In the genomic region with DNA sequence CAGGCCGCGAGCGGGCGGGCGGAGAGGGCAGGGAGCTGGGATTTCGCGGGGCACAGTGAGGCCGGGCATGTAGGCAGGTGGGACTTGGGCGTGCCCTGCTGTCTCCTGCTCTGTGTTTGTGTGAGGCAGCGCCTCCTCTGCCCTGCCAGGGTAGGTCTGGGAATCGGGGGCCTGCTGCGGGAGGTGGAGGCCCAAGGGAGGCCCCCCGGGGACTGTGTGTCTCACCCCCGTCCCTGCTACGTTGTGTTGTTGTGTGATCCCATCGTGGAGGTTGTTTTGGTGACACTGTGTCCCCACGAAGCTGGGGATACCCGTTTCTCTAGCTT, we compare ENCODE assay signal across 17 cellular contexts. TPM values are rescaled to one million over a fixed set of nuclear protein-coding genes. Genes with fewer than 3 reads are reported as not detected.
DNase-seq lines count a peak whose midpoint lies in the region; ATAC-seq and TF ChIP-seq lines count a peak whose summit lies in the region.
"Had no signal": no experiment of that assay in that cellular context is flagged by ENCODE, and none has a peak within 500 bp of the region (broad histone marks: within the 10 kb centered on the region; RNA-seq: fewer than 3 reads in every experiment).

No MANE protein-coding gene starts in this region.

- no peaks in the 10 kb centered on the region for H3K9me3 ChIP-seq in adipocyte (ENCODE audit: control insufficient read depth, low read length)
- no peaks in the 10 kb centered on the region for H3K9me3 ChIP-seq in esophagus (ENCODE audit: control insufficient read depth in 2 of 2, insufficient read depth in 1 of 2, low read depth in 1 of 2, low read length in 1 of 2)
- no peaks in the 10 kb centered on the region for H3K9me3 ChIP-seq in muscle layer of colon (ENCODE audit: low read length)
- H3K9me3 ChIP-seq in SK-N-SH, result no peaks in the 10 kb centered on the region
- no peaks in the 10 kb centered on the region for H3K9me3 ChIP-seq in naive thymus-derived CD4-positive, alpha-beta T cell (ENCODE audit: control insufficient read depth in 2 of 3, low read length in 3 of 3)

- no peak for TF ChIP-seq RAD21 in SK-N-SH (IDR thresholded peaks at IDR 0.05; ENCODE audit: low read length)

- peaks cover 0 to 2% (median 0%) of the 10 kb centered on the region in 11 donors for H3K9me3 Mint-ChIP-seq in naive thymus-derived CD4-positive, alpha-beta T cell
- H3K9me3 Mint-ChIP-seq: activated CD4-positive, alpha-beta T cell treated with anti-CD3 and anti-CD28 coated beads, Interleukin-2, amount 10 ng/mL, durations not matched to agents 7 days and 5 days had no signal

- no peak overlapping the region for H3K4me2 ChIP-seq in SK-N-SH

- no peak for ATAC-seq in naive thymus-derived CD4-positive, alpha-beta T cell
- ATAC-seq: T-helper 17 cell had no signal

- peaks cover 0 to 3% (median 0%) of the 10 kb centered on the region in 5 donors for H3K36me3 Mint-ChIP-seq in naive thymus-derived CD4-positive, alpha-beta T cell
- H3K36me3 Mint-ChIP-seq: CD14-positive monocyte had no signal

- peak overlapping the region; percentile 74 for H3K4me3 ChIP-seq in adipocyte (ENCODE audit: low read length)
- peak overlapping the region; percentile 15 to 19 for H3K4me3 ChIP-seq in esophagus (ENCODE audit: low read depth in 1 of 2, low read length in 2 of 2)
- H3K4me3 ChIP-seq in muscle layer of colon (ENCODE audit: low read depth in 1 of 2, low read length in 2 of 2), result peak overlapping the region; percentile 7 to 43
- H3K4me3 ChIP-seq in SK-N-SH (ENCODE audit: low read depth in 2 of 2, low read length in 1 of 2), result no peak overlapping the region
- H3K4me3 ChIP-seq in naive thymus-derived CD4-positive, alpha-beta T cell (ENCODE audit: low read length), result no peak overlapping the region

- no peak overlapping the region for H3K4me3 Mint-ChIP-seq in naive thymus-derived CD4-positive, alpha-beta T cell
- H3K4me3 Mint-ChIP-seq: activated CD4-positive, alpha-beta T cell treated with anti-CD3 and anti-CD28 coated beads, Interleukin-2, amount 10 ng/mL, durations not matched to agents 7 days and 5 days; T-helper 17 cell had no signal

- POLR2A ChIA-PET in SK-N-SH (lab: Yijun Ruan, JAX), result no interaction called here
- POLR2A ChIA-PET in naive thymus-derived CD4-positive, alpha-beta T cell (lab: Charles Lee), result interaction anchor here (1.2 kb wide), 1 partner anchor 12 kb away, joined by 4 read pairs; no protein-coding TSS in a partner anchor

- no peak for TF ChIP-seq CTCF in SK-N-SH (IDR thresholded peaks at IDR 0.05)

- H3K36me3 ChIP-seq in adipocyte (ENCODE audit: control insufficient read depth, insufficient read depth, low read length, severe bottlenecking) (no peaks in the 10 kb centered on the region), esophagus (ENCODE audit: control insufficient read depth in 2 of 2, insufficient read depth in 2 of 2, low read length in 1 of 2) (no peaks in the 10 kb centered on the region), muscle layer of colon (ENCODE audit: insufficient read depth, low read length) (no peaks in the 10 kb centered on the region), SK-N-SH (replicated peaks in 1 of 2; ENCODE audit: control insufficient read depth in 1 of 2, insufficient read depth in 2 of 2, low read length in 1 of 2) (no peaks in the 10 kb centered on the region)
- no peaks in the 10 kb centered on the region for H3K36me3 ChIP-seq in naive thymus-derived CD4-positive, alpha-beta T cell (ENCODE audit: control insufficient read depth in 2 of 3, insufficient read depth in 3 of 3, low read length in 3 of 3)

- H4K20me1 ChIP-seq in SK-N-SH (ENCODE audit: insufficient read depth), result no peaks in the 10 kb centered on the region

- peaks cover 24 to 42% (median 34%) of the 10 kb centered on the region in 7 donors for H3K4me1 Mint-ChIP-seq in naive thymus-derived CD4-positive, alpha-beta T cell

- peaks cover 6% of the 10 kb centered on the region for H3F3A ChIP-seq in SK-N-SH (replicated peaks; ENCODE audit: insufficient read depth)

- intact Hi-C loops in naive thymus-derived CD4-positive, alpha-beta T cell (cut with micrococcal nuclease), result no loop called here

- no peaks in the 10 kb centered on the region for H3K79me2 ChIP-seq in SK-N-SH (ENCODE audit: insufficient read depth)

- no peak overlapping the region for H2AFZ ChIP-seq in SK-N-SH (ENCODE audit: low read depth)

- TF ChIP-seq EP300 in SK-N-SH (IDR thresholded peaks at IDR 0.05; ENCODE audit: borderline replicate concordance in 1 of 2, low read depth in 1 of 2, low read length in 1 of 2), result no peak

- H3K4me1 ChIP-seq in adipocyte (ENCODE audit: control insufficient read depth, insufficient read depth, low read length) (peaks cover 51% of the 10 kb centered on the region), esophagus (ENCODE audit: control insufficient read depth in 2 of 2, insufficient read depth in 2 of 2, low read length in 1 of 2) (peaks cover 0 to 7% of the 10 kb centered on the region in 2 donors), muscle layer of colon (ENCODE audit: insufficient read depth, low read length) (peaks cover 24% of the 10 kb centered on the region), SK-N-SH (ENCODE audit: control insufficient read depth in 1 of 2, insufficient read depth in 2 of 2, low read depth in 1 of 2, low read length in 1 of 2) (peaks cover 0 to 31% of the 10 kb centered on the region in 2 experiments; a peak in 2 of 4 replicates)
- H3K4me1 ChIP-seq in naive thymus-derived CD4-positive, alpha-beta T cell (ENCODE audit: control insufficient read depth in 2 of 2, insufficient read depth in 2 of 2, low read length in 2 of 2), result peaks cover 20 to 34% of the 10 kb centered on the region in 2 donors

- peaks cover 0 to 26% (median 0%) of the 10 kb centered on the region in 5 donors for H3K27me3 Mint-ChIP-seq in naive thymus-derived CD4-positive, alpha-beta T cell
- H3K27me3 Mint-ChIP-seq: T-helper 17 cell had no signal

- H3K27me3 ChIP-seq in adipocyte (replicated peaks; ENCODE audit: control insufficient read depth, insufficient read depth, low read length), result peaks cover 4% of the 10 kb centered on the region
- H3K27me3 ChIP-seq in esophagus (ENCODE audit: control insufficient read depth in 1 of 2, insufficient read depth in 2 of 2, low read length in 2 of 2), result no peaks in the 10 kb centered on the region
- H3K27me3 ChIP-seq in muscle layer of colon (ENCODE audit: control insufficient read depth in 1 of 2, insufficient read depth in 2 of 2, low read length in 2 of 2), result peaks cover 20 to 51% of the 10 kb centered on the region in 2 donors
- H3K27me3 ChIP-seq in SK-N-SH (ENCODE audit: insufficient read depth), result peaks cover 33% of the 10 kb centered on the region; the same call in 1 of the 2 replicates
- no peaks in the 10 kb centered on the region for H3K27me3 ChIP-seq in naive thymus-derived CD4-positive, alpha-beta T cell (ENCODE audit: control insufficient read depth in 2 of 2, insufficient read depth in 2 of 2, low read length in 2 of 2)

- H3K9ac ChIP-seq in adipocyte (ENCODE audit: low read length) (peak overlapping the region; percentile 85), muscle layer of colon (ENCODE audit: low read length) (no peak overlapping the region), SK-N-SH (no peak overlapping the region)

- H3K27ac Mint-ChIP-seq in naive thymus-derived CD4-positive, alpha-beta T cell, result no peak overlapping the region
- H3K27ac Mint-ChIP-seq: activated CD4-positive, alpha-beta T cell treated with anti-CD3 and anti-CD28 coated beads, Interleukin-2, amount 10 ng/mL, durations not matched to agents 7 days and 5 days; T-helper 17 cell had no signal

- H3K27ac ChIP-seq in esophagus (ENCODE audit: low read depth in 2 of 2, low read length in 1 of 2) (peak overlapping the region; percentile 77 to 82), muscle layer of colon (ENCODE audit: low read depth, low read length) (no peak overlapping the region), temporal lobe (ENCODE audit: low read depth, low read length) (peak overlapping the region; percentile 85), SK-N-SH (ENCODE audit: low read depth in 2 of 2, low read length in 1 of 2) (no peak overlapping the region)
- no peak overlapping the region for H3K27ac ChIP-seq in naive thymus-derived CD4-positive, alpha-beta T cell (ENCODE audit: low read depth, low read length)

- WGBS in esophagus, 2 donors, result 56 to 59% methylated on average over 18 of the region's 18 CpGs
- WGBS in SK-N-SH (ENCODE audit: low lambda C conversion rate), result 88% methylated on average over 11 of the region's 18 CpGs

- CTCF ChIA-PET in SK-N-SH (lab: Yijun Ruan, JAX), result interaction anchor here (0.5 to 4.6 kb wide), 5 partner anchors 16 to 96 kb away, joined by 3 to 23 read pairs (median 4); no protein-coding TSS in a partner anchor
- CTCF ChIA-PET in naive thymus-derived CD4-positive, alpha-beta T cell (lab: Charles Lee), result no interaction called here

- no peaks in the 10 kb centered on the region for H3K9me2 ChIP-seq in SK-N-SH

- DNase-seq in adipocyte (ENCODE audit: low read depth) (no peak), SK-N-SH (no peak), GM19240 (ENCODE audit: insufficient read length, low spot score) (no peak), NCI-H345 treated with DMSO at 0.1 percent for 48 hours (lab: John Stamatoyannopoulos, UW; ENCODE audit: unreplicated experiment) (no peak)
- DNase-seq in naive thymus-derived CD4-positive, alpha-beta T cell, result no peak
- DNase-seq: activated CD4-positive, alpha-beta T cell treated with anti-CD3 and anti-CD28 coated beads, Interleukin-2, amount 10 ng/mL, durations not matched to agents 7 days and 5 days; activated gamma-delta T cell treated with Interleukin-2 at 50 U/mL for 16 hours; effector CD4-positive, alpha-beta T cell; GDM1; hippocampal formation; midbrain; NCI-H226; T-helper 17 cell had no signal

RNA-seq across cellular contexts. Expression of gene FXYD1, which starts 1.0 kb away (rescaled TPM):
- polyA plus RNA-seq in esophagus, result 10 to 100 TPM; 13.2 to 21.4 TPM
- total RNA-seq in temporal lobe, result 0.74 TPM
- polyA plus RNA-seq in SK-N-SH (2012; rRNA removed), result 0.12 TPM in 1 of 2 replicates, not detected in the other
- 0.17 TPM in 1 of 2 replicates, not detected in the other for polyA plus RNA-seq in SK-N-SH (2012; cell fraction: cytosol; rRNA removed)
- polyA plus RNA-seq in SK-N-SH (2012; cell fraction: nucleus; rRNA removed), result 0.31 and 0.38 TPM in 2 replicates
- 1 to 10 TPM in 1 of 5 experiments, under 1 TPM in 2, not detected in 2; 0.46 to 1.2 (median 0.78) TPM for total RNA-seq in naive thymus-derived CD4-positive, alpha-beta T cell
- polyA plus RNA-seq in naive thymus-derived CD4-positive, alpha-beta T cell, result under 1 TPM in 1 of 2 donors, not detected in 1; 0.91 TPM

RNA-seq across cellular contexts. Expression of gene FXYD7, which starts 3.5 kb away (rescaled TPM):
- polyA plus RNA-seq in esophagus, result under 1 TPM; 0.09 to 0.14 TPM
- 10.1 TPM for total RNA-seq in temporal lobe
- 0.10 and 0.44 TPM in 2 replicates for polyA plus RNA-seq in SK-N-SH (2012; rRNA removed)
- 0.20 and 0.21 TPM in 2 replicates for polyA plus RNA-seq in SK-N-SH (2012; cell fraction: cytosol; rRNA removed)
- polyA plus RNA-seq in SK-N-SH (2012; cell fraction: nucleus; rRNA removed), result 0.43 and 0.69 TPM in 2 replicates
- 10 to 100 TPM in 1 of 5 experiments, 1 to 10 TPM in 4; 1.8 to 13.2 (median 3.5) TPM for total RNA-seq in naive thymus-derived CD4-positive, alpha-beta T cell
- polyA plus RNA-seq in naive thymus-derived CD4-positive, alpha-beta T cell, result 1 to 10 TPM; 2.1 to 2.6 TPM
- polyA plus RNA-seq: CD14-positive monocyte had no signal

RNA-seq across cellular contexts. Expression of gene LGI4, which starts 4.7 kb away (rescaled TPM):
- polyA plus RNA-seq in esophagus (1 to 10 TPM; 6.5 to 10.0 TPM), SK-N-SH (2012; rRNA removed) (0.05 and 0.15 TPM in 2 replicates)
- 5.2 TPM for total RNA-seq in temporal lobe
- polyA plus RNA-seq in SK-N-SH (2012; cell fraction: cytosol; rRNA removed), result 0.03 TPM in 1 of 2 replicates, not detected in the other
- polyA plus RNA-seq in SK-N-SH (2012; cell fraction: nucleus; rRNA removed), result 1.1 and 1.2 TPM in 2 replicates
- 1 to 10 TPM in 1 of 5 experiments, under 1 TPM in 4; 0.19 to 1.6 (median 0.51) TPM for total RNA-seq in naive thymus-derived CD4-positive, alpha-beta T cell
- not detected for polyA plus RNA-seq in naive thymus-derived CD4-positive, alpha-beta T cell
- polyA plus RNA-seq: CD14-positive monocyte had no signal

RNA-seq across cellular contexts. Expression of gene FXYD5, which starts 15.0 kb away (rescaled TPM):
- polyA plus RNA-seq in esophagus (10 to 100 TPM; 33.5 to 94.9 TPM), SK-N-SH (2012; rRNA removed) (107 and 195 TPM in 2 replicates)
- 0.74 TPM for total RNA-seq in temporal lobe
- 90.9 and 118 TPM in 2 replicates for polyA plus RNA-seq in SK-N-SH (2012; cell fraction: cytosol; rRNA removed)
- polyA plus RNA-seq in SK-N-SH (2012; cell fraction: nucleus; rRNA removed), result 64.6 and 65.4 TPM in 2 replicates
- 100 to 1,000 TPM; 362 to 458 (median 387) TPM for total RNA-seq in naive thymus-derived CD4-positive, alpha-beta T cell
- polyA plus RNA-seq in naive thymus-derived CD4-positive, alpha-beta T cell, result 100 to 1,000 TPM; 464 to 575 TPM

RNA-seq across cellular contexts. Expression of gene FXYD3, which starts 24.0 kb away (rescaled TPM):
- polyA plus RNA-seq in esophagus (100 to 1,000 TPM; 630 to 697 TPM), SK-N-SH (2012; rRNA removed) (not detected in 2 replicates)
- total RNA-seq in temporal lobe, result not detected
- not detected in 2 replicates for polyA plus RNA-seq in SK-N-SH (2012; cell fraction: cytosol; rRNA removed)
- polyA plus RNA-seq in SK-N-SH (2012; cell fraction: nucleus; rRNA removed), result not detected in 2 replicates
- total RNA-seq in naive thymus-derived CD4-positive, alpha-beta T cell, result not detected
- not detected for polyA plus RNA-seq in naive thymus-derived CD4-positive, alpha-beta T cell
- total RNA-seq: activated CD4-positive, alpha-beta T cell treated with anti-CD3 and anti-CD28 coated beads, Interleukin-2, amount 10 ng/mL, durations not matched to agents 7 days and 5 days; T-helper 17 cell had no signal
- polyA plus RNA-seq: CD14-positive monocyte had no signal

Comparison
In these comparisons a context has a peak if more than half of its experiments do, and no peak if none do; other contexts are left out.
1. H3K4me3 ChIP-seq: peak in adipocyte (single experiment), esophagus (2 of 2) and muscle layer of colon (2 of 2); none in SK-N-SH (0 of 2) and naive thymus-derived CD4-positive, alpha-beta T cell (single experiment).
2. H3K27ac ChIP-seq: peak in esophagus (2 of 2) and temporal lobe (single experiment); none in muscle layer of colon (single experiment), SK-N-SH (0 of 2) and naive thymus-derived CD4-positive, alpha-beta T cell (single experiment).
3. RNA of gene FXYD1, which starts 1.0 kb away (polyA plus RNA-seq): 13.2 to 21.4 TPM in esophagus; 0.91 TPM in naive thymus-derived CD4-positive, alpha-beta T cell and 0.12 to 0.38 TPM in SK-N-SH; every median in the first group is over 4 times any median in the second.